ENCODE assay signal across 9 cellular contexts in the genomic region with DNA sequence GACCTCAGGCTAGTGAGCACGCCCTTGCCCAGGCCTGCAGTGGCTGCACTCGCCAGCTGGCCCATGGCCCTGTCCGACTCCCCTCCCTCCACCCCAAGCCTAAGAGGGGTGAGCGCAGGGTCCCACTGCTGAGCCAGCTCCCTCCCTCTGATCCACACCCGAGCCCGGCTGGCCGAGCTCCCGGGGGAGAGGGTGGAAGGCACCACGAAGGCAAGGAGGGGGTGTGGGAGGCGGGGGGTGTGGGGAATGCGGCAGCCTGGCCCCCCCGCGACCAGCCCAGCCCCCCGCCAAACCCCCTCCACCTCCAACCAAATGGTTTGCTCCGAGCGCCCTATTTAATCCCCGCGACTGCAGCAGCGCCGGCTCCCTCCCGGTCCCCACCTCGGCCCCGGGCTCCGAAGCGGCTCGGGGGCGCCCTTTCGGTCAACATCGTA. TPM values are rescaled to one million over a fixed set of nuclear protein-coding genes. Genes with fewer than 3 reads are reported as not detected.
DNase-seq lines count a peak whose midpoint lies in the region; ATAC-seq and TF ChIP-seq lines count a peak whose summit lies in the region.
"Had no signal": no experiment of that assay in that cellular context is flagged by ENCODE, and none has a peak within 500 bp of the region (broad histone marks: within the 10 kb centered on the region; RNA-seq: fewer than 3 reads in every experiment).

A gene with protein sequence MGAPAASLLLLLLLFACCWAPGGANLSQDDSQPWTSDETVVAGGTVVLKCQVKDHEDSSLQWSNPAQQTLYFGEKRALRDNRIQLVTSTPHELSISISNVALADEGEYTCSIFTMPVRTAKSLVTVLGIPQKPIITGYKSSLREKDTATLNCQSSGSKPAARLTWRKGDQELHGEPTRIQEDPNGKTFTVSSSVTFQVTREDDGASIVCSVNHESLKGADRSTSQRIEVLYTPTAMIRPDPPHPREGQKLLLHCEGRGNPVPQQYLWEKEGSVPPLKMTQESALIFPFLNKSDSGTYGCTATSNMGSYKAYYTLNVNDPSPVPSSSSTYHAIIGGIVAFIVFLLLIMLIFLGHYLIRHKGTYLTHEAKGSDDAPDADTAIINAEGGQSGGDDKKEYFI (plus strand): TSS at position 362 of the 434 bp plus-strand sequence. CDS start 151 bp downstream, outside the sequence.

- peaks cover 0 to 60% (median 3%) of the 10 kb centered on the region in 45 donors for H3K27me3 ChIP-seq in dorsolateral prefrontal cortex
- H3K27me3 ChIP-seq in transverse colon, result peaks cover 40% of the 10 kb centered on the region

- intact Hi-C loops in dorsolateral prefrontal cortex (cut with DNase I), result no loop called here
- intact Hi-C loops in mucosa of descending colon (cut with DNase I, micrococcal nuclease), result no loop called here
- intact Hi-C loops in transverse colon (cut with DNase I; ENCODE audit: low total_unique reads), result no loop called here

- peak within 1 kb of the TSS; percentile 44 to 82 (median 69) for H3K4me3 ChIP-seq in dorsolateral prefrontal cortex
- no peak within 1 kb of the TSS for H3K4me3 ChIP-seq in mucosa of descending colon
- H3K4me3 ChIP-seq in transverse colon, result peak within 1 kb of the TSS in 3 of 4 donors; percentile 21 to 41 (median 28)

- H3K36me3 ChIP-seq in mucosa of descending colon (ENCODE audit: low read depth) (no peaks in the 10 kb centered on the region), transverse colon (no peaks in the 10 kb centered on the region)

- TF ChIP-seq EP300 in transverse colon (IDR thresholded peaks at IDR 0.05; ENCODE audit: low read depth), result no peak

- 16% methylated on average over 28 of the region's 29 CpGs; no CpG with 5 or more reads in 1 of the 2 donors for WGBS in transverse colon (ENCODE audit: low coverage in 1 of 2), 2 donors

- ATAC-seq in mucosa of descending colon (peak; percentile 42), GM19023 (IDR thresholded peaks at IDR 0.05; ENCODE audit: unreplicated experiment) (no peak)

- H3K27ac ChIP-seq in dorsolateral prefrontal cortex, result peak within 1 kb of the TSS in 56 of 59 donors; percentile 31 to 97 (median 78)
- peak within 1 kb of the TSS in 2 of 4 donors; percentile 35 to 61 for H3K27ac ChIP-seq in transverse colon

- in situ Hi-C loops in transverse colon (cut with MboI; ENCODE audit: low pct_ligation_motif_present in 1 of 4, low pct_unique_long_range_greater_than_20kb in 1 of 4, low sequenced_read_pairs in 3 of 4), result no loop called here

- H3K9me3 ChIP-seq in mucosa of descending colon (no peaks in the 10 kb centered on the region), transverse colon (no peaks in the 10 kb centered on the region)

- no peak for TF ChIP-seq POLR2A in transverse colon (IDR thresholded peaks at IDR 0.05)

- TF ChIP-seq CTCF in dorsolateral prefrontal cortex (IDR thresholded peaks at IDR 0.05 in 54 of 56, conservative IDR thresholded peaks at IDR 0.05 in 2 of 56; ENCODE audit: low read depth in 1 of 56, partially characterized antibody in 56 of 56) (no peak), mucosa of descending colon (IDR thresholded peaks at IDR 0.05) (no peak), transverse colon (IDR thresholded peaks at IDR 0.05) (no peak)

- H3K4me1 ChIP-seq in mucosa of descending colon (ENCODE audit: low read depth), result no peaks in the 10 kb centered on the region
- H3K4me1 ChIP-seq in transverse colon, result peaks cover 0 to 4% (median 0%) of the 10 kb centered on the region in 4 donors

- peak; percentile 48 for DNase-seq in NCI-H345 (lab: John Stamatoyannopoulos, UW)
- DNase-seq in NCI-H345 treated with DMSO at 0.1 percent for 48 hours (lab: John Stamatoyannopoulos, UW; ENCODE audit: unreplicated experiment), result no peak
- DNase-seq in dorsolateral prefrontal cortex, result peak in 9 of 10 donors; percentile 31 to 87 (median 60)
- peak in 2 of 3 donors; percentile 31 to 49 for DNase-seq in mucosa of descending colon
- DNase-seq in transverse colon, result no peak
- no peak for DNase-seq in HPDE6-E6E7 (ENCODE audit: extremely low spot score)
- no peak for DNase-seq in pons (ENCODE audit: low spot score)

RNA-seq across cellular contexts. Expression of the gene that starts here (rescaled TPM):
- total RNA-seq in dorsolateral prefrontal cortex (100 to 1,000 TPM in 119 of 120 experiments, 10 to 100 TPM in 1; 72.7 to 419 (median 287) TPM), mucosa of descending colon (10 to 100 TPM in 2 of 3 donors, 1 to 10 TPM in 1; 2.7 to 23.3 (median 10.3) TPM), transverse colon (1 to 10 TPM; 3.4 to 6.5 (median 5.1) TPM)
- total RNA-seq: T-helper 1 cell treated with Interleukin-12 subunit alpha and Interleukin-12 subunit beta and Interleukin-4 antibody, amounts not matched to agents 30 ng/mL and 1 ng/mL, for 36 hours had no signal

Comparison
In these comparisons a context has a peak if more than half of its experiments do, and no peak if none do; other contexts are left out.
1. DNase-seq: peak in NCI-H345 (single experiment), dorsolateral prefrontal cortex (9 of 10) and mucosa of descending colon (2 of 3); none in NCI-H345 treated with DMSO at 0.1 percent for 48 hours (single experiment), transverse colon (single experiment), HPDE6-E6E7 (single experiment) and pons (single experiment).